8 cellular contexts compared by ENCODE assay signal in the genomic region with DNA sequence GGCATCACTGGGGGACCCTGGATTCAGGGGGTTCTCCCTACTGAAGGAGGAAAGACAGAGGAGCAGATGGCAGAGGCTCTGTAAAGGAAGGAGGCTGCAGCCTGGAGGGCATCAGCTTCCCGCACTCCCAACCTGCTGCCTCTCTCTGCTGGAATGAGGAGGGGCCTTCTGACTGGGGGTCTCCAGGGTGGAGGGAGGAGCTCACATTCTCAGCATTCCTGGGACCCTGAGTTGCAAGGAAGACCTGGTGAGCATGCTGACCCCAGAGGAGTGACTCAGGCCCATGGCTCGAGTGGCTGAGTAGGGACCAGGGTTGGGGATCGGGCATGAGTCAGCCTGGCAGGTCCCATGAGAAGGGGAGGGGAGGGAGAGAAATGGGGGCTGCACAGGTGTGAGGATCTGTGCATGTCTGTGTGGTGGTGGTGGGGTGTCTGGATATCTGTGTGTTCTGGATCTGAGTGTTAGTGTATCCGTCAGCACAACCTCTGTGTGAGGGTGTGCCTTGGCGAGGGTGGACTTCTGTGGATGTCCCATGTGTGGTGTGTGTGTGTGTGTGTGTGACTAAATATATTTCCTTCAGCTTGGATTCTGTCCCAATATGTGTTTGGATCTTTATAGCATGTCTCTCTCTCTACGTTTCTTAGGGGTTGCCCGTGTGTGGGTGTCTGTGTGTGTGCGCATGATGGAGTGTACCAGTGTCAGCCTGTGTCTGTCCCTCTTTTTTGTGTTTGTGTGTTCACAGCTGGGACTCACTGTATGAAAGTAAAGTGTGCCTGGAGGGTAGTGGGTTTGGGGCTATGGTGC. TPM values are rescaled to one million over a fixed set of nuclear protein-coding genes. Genes with fewer than 3 reads are reported as not detected.
DNase-seq lines count a peak whose midpoint lies in the region; ATAC-seq, FAIRE-seq and TF ChIP-seq lines count a peak whose summit lies in the region.

No MANE protein-coding gene starts in this region.

- POLR2A ChIA-PET in K562 (lab: Yijun Ruan, JAX) = no interaction called here
- POLR2A ChIA-PET in HepG2 (lab: Yijun Ruan, JAX) = interaction anchor here (1.0 to 4.5 kb wide), 2 partner anchors 19 to 40 kb away, joined by 3 to 104 read pairs; a partner anchor contains a TSS

- H3K36me3 ChIP-seq in left ventricle myocardium inferior (no peaks in the 10 kb centered on the region), K562 (ENCODE audit: control insufficient read depth, insufficient read depth, low read length) (no peaks in the 10 kb centered on the region), HepG2 (replicated peaks in 1 of 2; ENCODE audit: control insufficient read depth in 1 of 2, insufficient read depth in 2 of 2, low read length in 2 of 2) (no peaks in the 10 kb centered on the region)

- H3K4me3 ChIP-seq in left ventricle myocardium inferior = peak overlapping the region; percentile 11
- no peak overlapping the region for H3K4me3 ChIP-seq in K562
- H3K4me3 ChIP-seq in HepG2 (replicated peaks in 1 of 3; ENCODE audit: insufficient read depth in 1 of 3, low read depth in 2 of 3, low read length in 3 of 3) = no peak overlapping the region

- H3K9me3 ChIP-seq in left ventricle myocardium inferior (replicated peaks) (no peaks in the 10 kb centered on the region), K562 (replicated peaks; ENCODE audit: control insufficient read depth, insufficient read depth, low read depth, low read length) (no peaks in the 10 kb centered on the region), HepG2 (ENCODE audit: low read length) (no peaks in the 10 kb centered on the region)

- H3K79me2 ChIP-seq in K562 (ENCODE audit: control insufficient read depth, insufficient read depth, low read length) = no peaks in the 10 kb centered on the region
- H3K79me2 ChIP-seq in HepG2 (ENCODE audit: insufficient read depth, low read length) = no peaks in the 10 kb centered on the region

- H3K9ac ChIP-seq in K562 (ENCODE audit: insufficient read depth in 1 of 2, low read depth in 2 of 2, low read length in 2 of 2) (peak overlapping the region in 1 of 2 experiments; percentile 33; a peak in 1 of 4 replicates), HepG2 (ENCODE audit: insufficient read depth, low read depth, low read length) (no peak overlapping the region)

- intact Hi-C loops in left ventricle myocardium inferior (cut with micrococcal nuclease) (no loop called here), cardiac septum (cut with DNase I) (no loop called here), K562 (cut with micrococcal nuclease) (no loop called here), HepG2 (cut with micrococcal nuclease; ENCODE audit: unreplicated experiment) (no loop called here)

- no peaks in the 10 kb centered on the region for H4K20me1 ChIP-seq in K562 (replicated peaks; ENCODE audit: control insufficient read depth, insufficient read depth, low read length)
- no peaks in the 10 kb centered on the region for H4K20me1 ChIP-seq in HepG2 (ENCODE audit: insufficient read depth, low read length)

- H3K9me1 ChIP-seq in K562 (ENCODE audit: control insufficient read depth, insufficient read depth, low read length) = no peaks in the 10 kb centered on the region

- TF ChIP-seq EP300 in K562 (IDR thresholded peaks at IDR 0.05; ENCODE audit: low read length) (no peak), HepG2 (IDR thresholded peaks at IDR 0.05; ENCODE audit: low read depth in 2 of 2, low read length in 2 of 2) (0 out of 4 replicates have a peak, but pooled peaks of 1 of the 2 experiments have one; percentile 13), HepG2 (CRISPR knock-in tag; IDR thresholded peaks at IDR 0.05; ENCODE audit: borderline replicate concordance) (no peak)

- peaks cover 39% of the 10 kb centered on the region for H3K27me3 ChIP-seq in left ventricle myocardium inferior (ENCODE audit: low read depth)
- H3K27me3 ChIP-seq in K562 (ENCODE audit: control insufficient read depth in 2 of 2, insufficient read depth in 2 of 2, low read length in 2 of 2) = peaks cover 0 to 12% of the 10 kb centered on the region in 2 experiments; a peak in 3 of 5 replicates
- H3K27me3 ChIP-seq in HepG2 (ENCODE audit: control insufficient read depth in 1 of 2, insufficient read depth in 2 of 2, low read length in 2 of 2) = no peaks in the 10 kb centered on the region; a peak in 1 of 5 replicates

- CTCF ChIA-PET in K562 (lab: Yijun Ruan, JAX; ENCODE audit: low intra/inter-chr PET ratio) (no interaction called here), HepG2 (lab: Yijun Ruan, JAX; ENCODE audit: low intra/inter-chr PET ratio, low total read pairs) (no interaction called here)

- H3K4me1 ChIP-seq in left ventricle myocardium inferior (peaks cover 42% of the 10 kb centered on the region), K562 (replicated peaks in 1 of 2; ENCODE audit: control insufficient read depth in 2 of 2, insufficient read depth in 2 of 2, low read length in 2 of 2) (peaks cover 34 to 52% of the 10 kb centered on the region in 2 experiments), HepG2 (ENCODE audit: insufficient read depth, low read length) (peaks cover 81% of the 10 kb centered on the region)

- TF ChIP-seq CTCF in left ventricle myocardium inferior (IDR thresholded peaks at IDR 0.05; ENCODE audit: borderline replicate concordance) = no peak
- TF ChIP-seq CTCF in K562 (IDR thresholded peaks at IDR 0.05 in 2 of 3, conservative IDR thresholded peaks at IDR 0.05 in 1 of 3; ENCODE audit: insufficient read depth in 2 of 3, low read depth in 1 of 3, low read length in 3 of 3) = no peak
- no peak for TF ChIP-seq CTCF in HepG2 (CRISPR knock-in tag; IDR thresholded peaks at IDR 0.05)

- peak overlapping the region; percentile 15 for H3K27ac ChIP-seq in left ventricle myocardium inferior (replicated peaks)
- H3K27ac ChIP-seq in K562 (ENCODE audit: extremely low read depth, low read depth, low read length) = peak overlapping the region; percentile 23; the same call in 1 of the 3 replicates
- no peak overlapping the region for H3K27ac ChIP-seq in HepG2 (ENCODE audit: extremely low read length, insufficient read depth, low read length)

- FAIRE-seq in K562 (lab: Jason Lieb, UNC) (no peak), HepG2 (lab: Jason Lieb, UNC) (no peak)

- no peak for TF ChIP-seq POLR2A in K562 (conservative IDR thresholded peaks at IDR 0.05)
- TF ChIP-seq POLR2A in HepG2 (IDR thresholded peaks at IDR 0.05; ENCODE audit: insufficient read depth in 1 of 2, low read depth in 2 of 2, low read length in 2 of 2) = no peak

- WGBS in K562 (ENCODE audit: insufficient coverage, low coverage, missing lambda C conversion rate) = 49% methylated on average over 7 of the region's 8 CpGs
- 87% methylated on average over 4 of the region's 8 CpGs for WGBS in HepG2 (ENCODE audit: low lambda C conversion rate)

- H3K4me2 ChIP-seq in K562 (ENCODE audit: insufficient read depth, low read length) (no peak overlapping the region), HepG2 (ENCODE audit: low read depth, low read length) (no peak overlapping the region)

- no peak for ATAC-seq in K562
- ATAC-seq in HepG2 = no peak
- ATAC-seq in HG02852 (IDR thresholded peaks at IDR 0.05; ENCODE audit: unreplicated experiment) = no peak
- ATAC-seq in GM21786 (IDR thresholded peaks at IDR 0.05; ENCODE audit: unreplicated experiment) = no peak

- TF ChIP-seq RAD21 in K562 (CRISPR knock-in tag; conservative IDR thresholded peaks at IDR 0.05 in 1 of 2, IDR thresholded peaks at IDR 0.05 in 1 of 2) (no peak), HepG2 (CRISPR knock-in tag; IDR thresholded peaks at IDR 0.05) (no peak)

- 0 out of 2 replicates have a peak overlapping the region, but pooled peaks have one; percentile 7 for H2AFZ ChIP-seq in K562 (ENCODE audit: low read depth, low read length)
- H2AFZ ChIP-seq in HepG2 (ENCODE audit: low read length) = no peak overlapping the region

- in situ Hi-C loops in K562 (cut with MboI) = no loop called here
- in situ Hi-C loops in HepG2 (cut with HindIII; ENCODE audit: extremely low pct_ligation_motif_present, low pct_unique_long_range_greater_than_20kb) = no loop called here

- DNase-seq in left ventricle myocardium inferior = no peak
- DNase-seq in cardiac septum (ENCODE audit: low spot score) = no peak
- DNase-seq in K562 (ENCODE audit: extremely low read depth in 1 of 4, low spot score in 3 of 4) = no peak
- DNase-seq in HepG2 (ENCODE audit: low spot score) = peak; percentile 57
- DNase-seq in NCI-H1048 (lab: John Stamatoyannopoulos, UW) = no peak
- DNase-seq in SHP77 (lab: John Stamatoyannopoulos, UW) = no peak

- BruUV-seq in K562 (replicated peaks; lab: Mats Ljungman, UMichigan) (no TSS peak), HepG2 (replicated peaks; lab: Mats Ljungman, UMichigan) (no TSS peak)

RNA-seq across cellular contexts. Expression of a gene that starts 4.6 kb away (rescaled TPM):
- total RNA-seq in left ventricle myocardium inferior (13.6 TPM), cardiac septum (13.0 TPM), K562 (2014; rRNA removed) (1.6 and 2.6 TPM in 2 replicates), K562 (2014; rRNA removed; fragmentation: Illumina TruSeq; extraction: Trizol) (1.2 and 1.4 TPM in 2 replicates), K562 (2015; rRNA removed; fragmentation: Illumina TruSeq; extraction: Trizol) (0.79 and 0.80 TPM in 2 replicates), K562 (2021) (3.0 and 3.4 TPM in 2 replicates), HepG2 (2016; rRNA removed; fragmentation: Illumina TruSeq; extraction: Trizol) (0.31 and 0.71 TPM in 2 replicates)
- total RNA-seq in K562 (2011; cell fraction: chromatin; rRNA removed; ENCODE audit: low replicate concordance) = 5.6 and 26.9 TPM in 2 replicates
- 15.1 and 31.7 TPM in 2 replicates for total RNA-seq in K562 (2011; cell fraction: nucleolus; rRNA removed)
- total RNA-seq in K562 (2011; cell fraction: nucleoplasm; rRNA removed) = 14.5 and 18.9 TPM in 2 replicates
- polyA plus RNA-seq in K562 (2011; rRNA removed) (6.0 and 6.6 TPM in 2 replicates), K562 (2014; fragmentation: Illumina TruSeq; extraction: Trizol) (1.6 and 2.0 TPM in 2 replicates), K562 (2014; fragmentation: Nextera tagmentation; extraction: Ambion mirVana) (1 to 10 TPM; 1.9 to 2.0 TPM), K562 (2014; rRNA removed) (1.1 and 1.2 TPM in 2 replicates), HepG2 (2011; rRNA removed) (5.7 and 5.9 TPM in 2 replicates)
- polyA plus RNA-seq in K562 (2011; cell fraction: cytosol; rRNA removed) = 5.2 and 17.6 TPM in 2 replicates
- 3.2 and 12.0 TPM in 2 replicates for polyA plus RNA-seq in K562 (2011; cell fraction: nucleus; rRNA removed)
- polyA plus RNA-seq in K562 (2012) = 1.4 and 3.0 TPM in 2 replicates
- polyA minus RNA-seq in K562 (2011; rRNA and poly(A)+ RNA removed) = 20.1 and 36.0 TPM in 2 replicates
- polyA minus RNA-seq in K562 (2011; cell fraction: cytosol; rRNA and poly(A)+ RNA removed) = 21.2 and 32.5 TPM in 2 replicates
- polyA minus RNA-seq in K562 (2011; cell fraction: nucleus; rRNA and poly(A)+ RNA removed) = 4.9 and 8.2 TPM in 2 replicates
- 0.18 and 0.20 TPM in 2 replicates for total RNA-seq in HepG2 (2016; cell fraction: cytosol; rRNA removed; fragmentation: Illumina TruSeq; extraction: Trizol; ENCODE audit: low read depth)
- total RNA-seq in HepG2 (2016; cell fraction: insoluble cytoplasmic fraction; rRNA removed; fragmentation: Illumina TruSeq; extraction: Trizol) = 0.54 and 0.67 TPM in 2 replicates
- total RNA-seq in HepG2 (2016; cell fraction: membrane; rRNA removed; fragmentation: Illumina TruSeq; extraction: Trizol) = 0.59 and 0.79 TPM in 2 replicates
- total RNA-seq in HepG2 (2016; cell fraction: nucleus; rRNA removed; fragmentation: Illumina TruSeq; extraction: Trizol) = 1.1 and 1.8 TPM in 2 replicates
- polyA plus RNA-seq in HepG2 (2011; cell fraction: cytosol; rRNA removed) = 4.3 and 4.8 TPM in 2 replicates
- 5.2 and 8.0 TPM in 2 replicates for polyA plus RNA-seq in HepG2 (2011; cell fraction: nucleus; rRNA removed)
- 2.9 and 4.5 TPM in 2 replicates for polyA plus RNA-seq in HepG2 (2012)
- polyA plus RNA-seq in HepG2 (2016; cell fraction: cytosol; fragmentation: Illumina TruSeq; extraction: Trizol; ENCODE audit: low read depth) = 0.09 and 0.10 TPM in 2 replicates
- 0.39 and 0.46 TPM in 2 replicates for polyA plus RNA-seq in HepG2 (2016; cell fraction: insoluble cytoplasmic fraction; fragmentation: Illumina TruSeq; extraction: Trizol; ENCODE audit: low read depth)
- polyA plus RNA-seq in HepG2 (2016; cell fraction: membrane; fragmentation: Illumina TruSeq; extraction: Trizol; ENCODE audit: low read depth) = 0.32 and 0.35 TPM in 2 replicates
- polyA plus RNA-seq in HepG2 (2016; cell fraction: nucleus; fragmentation: Illumina TruSeq; extraction: Trizol; ENCODE audit: insufficient read depth, low read depth) = 1.3 and 1.4 TPM in 2 replicates
- 26.1 and 95.6 TPM in 2 replicates for polyA minus RNA-seq in HepG2 (2011; rRNA and poly(A)+ RNA removed; ENCODE audit: low replicate concordance)
- polyA minus RNA-seq in HepG2 (2011; cell fraction: cytosol; rRNA and poly(A)+ RNA removed) = 11.6 and 12.8 TPM in 2 replicates
- polyA minus RNA-seq in HepG2 (2011; cell fraction: nucleus; rRNA and poly(A)+ RNA removed) = 5.0 and 5.1 TPM in 2 replicates

RNA-seq across cellular contexts. Expression of a gene that starts 30.6 kb away (rescaled TPM):
- total RNA-seq in left ventricle myocardium inferior = 0.44 TPM
- total RNA-seq in cardiac septum = 0.48 TPM
- total RNA-seq in K562 (2011; cell fraction: chromatin; rRNA removed; ENCODE audit: low replicate concordance) = 0.90 and 1.3 TPM in 2 replicates
- total RNA-seq in K562 (2011; cell fraction: nucleolus; rRNA removed) = 2.0 TPM in 2 replicates
- total RNA-seq in K562 (2011; cell fraction: nucleoplasm; rRNA removed) = 1.0 and 1.5 TPM in 2 replicates
- total RNA-seq in K562 (2014; rRNA removed) = 0.41 and 2.7 TPM in 2 replicates
- total RNA-seq in K562 (2014; rRNA removed; fragmentation: Illumina TruSeq; extraction: Trizol) = 0.13 and 0.18 TPM in 2 replicates
- 0.07 and 0.15 TPM in 2 replicates for total RNA-seq in K562 (2015; rRNA removed; fragmentation: Illumina TruSeq; extraction: Trizol)
- total RNA-seq in K562 (2021) = 1.9 and 2.6 TPM in 2 replicates
- polyA plus RNA-seq in K562 (2011; rRNA removed) = 0.46 and 0.60 TPM in 2 replicates
- 0.37 and 0.95 TPM in 2 replicates for polyA plus RNA-seq in K562 (2011; cell fraction: cytosol; rRNA removed)
- 0.97 and 4.3 TPM in 2 replicates for polyA plus RNA-seq in K562 (2011; cell fraction: nucleus; rRNA removed)
- polyA plus RNA-seq in K562 (2012) = 1.1 and 2.8 TPM in 2 replicates
- polyA plus RNA-seq in K562 (2014; fragmentation: Illumina TruSeq; extraction: Trizol) = 0.71 and 0.79 TPM in 2 replicates
- under 1 TPM; 0.13 to 0.20 TPM for polyA plus RNA-seq in K562 (2014; fragmentation: Nextera tagmentation; extraction: Ambion mirVana)
- polyA plus RNA-seq in K562 (2014; rRNA removed) = 0.48 and 0.77 TPM in 2 replicates
- 0.33 and 0.42 TPM in 2 replicates for polyA minus RNA-seq in K562 (2011; rRNA and poly(A)+ RNA removed)
- polyA minus RNA-seq in K562 (2011; cell fraction: cytosol; rRNA and poly(A)+ RNA removed) = 0.76 and 1.5 TPM in 2 replicates
- polyA minus RNA-seq in K562 (2011; cell fraction: nucleus; rRNA and poly(A)+ RNA removed) = 0.22 and 0.27 TPM in 2 replicates
- total RNA-seq in HepG2 (2016; rRNA removed; fragmentation: Illumina TruSeq; extraction: Trizol) = 0.09 TPM in 1 of 2 replicates, not detected in the other
- total RNA-seq in HepG2 (2016; cell fraction: cytosol; rRNA removed; fragmentation: Illumina TruSeq; extraction: Trizol; ENCODE audit: low read depth) = not detected in 2 replicates
- total RNA-seq in HepG2 (2016; cell fraction: insoluble cytoplasmic fraction; rRNA removed; fragmentation: Illumina TruSeq; extraction: Trizol) = 0.07 and 0.26 TPM in 2 replicates
- 0.07 and 0.15 TPM in 2 replicates for total RNA-seq in HepG2 (2016; cell fraction: membrane; rRNA removed; fragmentation: Illumina TruSeq; extraction: Trizol)
- total RNA-seq in HepG2 (2016; cell fraction: nucleus; rRNA removed; fragmentation: Illumina TruSeq; extraction: Trizol) = 0.28 TPM in 1 of 2 replicates, not detected in the other
- polyA plus RNA-seq in HepG2 (2011; rRNA removed) = 1.8 and 2.1 TPM in 2 replicates
- 0.87 and 1.2 TPM in 2 replicates for polyA plus RNA-seq in HepG2 (2011; cell fraction: cytosol; rRNA removed)
- 4.2 and 4.4 TPM in 2 replicates for polyA plus RNA-seq in HepG2 (2011; cell fraction: nucleus; rRNA removed)
- polyA plus RNA-seq in HepG2 (2012) = 4.6 and 5.8 TPM in 2 replicates
- polyA plus RNA-seq in HepG2 (2016; cell fraction: cytosol; fragmentation: Illumina TruSeq; extraction: Trizol; ENCODE audit: low read depth) = 0.11 and 0.12 TPM in 2 replicates
- polyA plus RNA-seq in HepG2 (2016; cell fraction: insoluble cytoplasmic fraction; fragmentation: Illumina TruSeq; extraction: Trizol; ENCODE audit: low read depth) = 0.19 and 0.38 TPM in 2 replicates
- 0.11 and 0.19 TPM in 2 replicates for polyA plus RNA-seq in HepG2 (2016; cell fraction: membrane; fragmentation: Illumina TruSeq; extraction: Trizol; ENCODE audit: low read depth)
- polyA plus RNA-seq in HepG2 (2016; cell fraction: nucleus; fragmentation: Illumina TruSeq; extraction: Trizol; ENCODE audit: insufficient read depth, low read depth) = 0.79 and 0.81 TPM in 2 replicates
- polyA minus RNA-seq in HepG2 (2011; rRNA and poly(A)+ RNA removed; ENCODE audit: low replicate concordance) = 1.1 and 2.5 TPM in 2 replicates
- polyA minus RNA-seq in HepG2 (2011; cell fraction: cytosol; rRNA and poly(A)+ RNA removed) = 2.8 and 4.8 TPM in 2 replicates
- polyA minus RNA-seq in HepG2 (2011; cell fraction: nucleus; rRNA and poly(A)+ RNA removed) = 1.1 and 1.3 TPM in 2 replicates

RNA-seq across cellular contexts. Expression of a gene that starts 40.5 kb away (rescaled TPM):
- total RNA-seq in left ventricle myocardium inferior (103 TPM), cardiac septum (109 TPM), K562 (2014; rRNA removed) (85.0 and 99.3 TPM in 2 replicates), K562 (2014; rRNA removed; fragmentation: Illumina TruSeq; extraction: Trizol) (69.9 and 78.2 TPM in 2 replicates), K562 (2015; rRNA removed; fragmentation: Illumina TruSeq; extraction: Trizol) (85.9 and 88.7 TPM in 2 replicates), K562 (2021) (196 and 211 TPM in 2 replicates), HepG2 (2016; rRNA removed; fragmentation: Illumina TruSeq; extraction: Trizol) (81.7 and 88.8 TPM in 2 replicates)
- 232 and 237 TPM in 2 replicates for total RNA-seq in K562 (2011; cell fraction: chromatin; rRNA removed; ENCODE audit: low replicate concordance)
- total RNA-seq in K562 (2011; cell fraction: nucleolus; rRNA removed) = 95.1 and 105 TPM in 2 replicates
- 117 and 149 TPM in 2 replicates for total RNA-seq in K562 (2011; cell fraction: nucleoplasm; rRNA removed)
- polyA plus RNA-seq in K562 (2011; rRNA removed) (39.2 and 59.3 TPM in 2 replicates), K562 (2014; fragmentation: Illumina TruSeq; extraction: Trizol) (138 and 160 TPM in 2 replicates), K562 (2014; fragmentation: Nextera tagmentation; extraction: Ambion mirVana) (1 to 10 TPM; 7.3 to 9.4 TPM), K562 (2014; rRNA removed) (93.8 and 107 TPM in 2 replicates), HepG2 (2011; rRNA removed) (29.7 and 30.9 TPM in 2 replicates)
- polyA plus RNA-seq in K562 (2011; cell fraction: cytosol; rRNA removed) = 36.1 and 60.0 TPM in 2 replicates
- polyA plus RNA-seq in K562 (2011; cell fraction: nucleus; rRNA removed) = 43.7 and 55.9 TPM in 2 replicates
- polyA plus RNA-seq in K562 (2012) = 121 and 132 TPM in 2 replicates
- polyA minus RNA-seq in K562 (2011; rRNA and poly(A)+ RNA removed) = 53.3 and 64.4 TPM in 2 replicates
- polyA minus RNA-seq in K562 (2011; cell fraction: cytosol; rRNA and poly(A)+ RNA removed) = 50.4 and 56.1 TPM in 2 replicates
- polyA minus RNA-seq in K562 (2011; cell fraction: nucleus; rRNA and poly(A)+ RNA removed) = 40.3 and 68.6 TPM in 2 replicates
- 30.9 and 33.3 TPM in 2 replicates for total RNA-seq in HepG2 (2016; cell fraction: cytosol; rRNA removed; fragmentation: Illumina TruSeq; extraction: Trizol; ENCODE audit: low read depth)
- 77.3 and 84.2 TPM in 2 replicates for total RNA-seq in HepG2 (2016; cell fraction: insoluble cytoplasmic fraction; rRNA removed; fragmentation: Illumina TruSeq; extraction: Trizol)
- total RNA-seq in HepG2 (2016; cell fraction: membrane; rRNA removed; fragmentation: Illumina TruSeq; extraction: Trizol) = 78.7 and 78.8 TPM in 2 replicates
- total RNA-seq in HepG2 (2016; cell fraction: nucleus; rRNA removed; fragmentation: Illumina TruSeq; extraction: Trizol) = 62.2 and 71.6 TPM in 2 replicates
- polyA plus RNA-seq in HepG2 (2011; cell fraction: cytosol; rRNA removed) = 16.7 and 21.1 TPM in 2 replicates
- polyA plus RNA-seq in HepG2 (2011; cell fraction: nucleus; rRNA removed) = 36.0 and 41.1 TPM in 2 replicates
- 62.3 and 78.5 TPM in 2 replicates for polyA plus RNA-seq in HepG2 (2012)
- 43.7 and 48.0 TPM in 2 replicates for polyA plus RNA-seq in HepG2 (2016; cell fraction: cytosol; fragmentation: Illumina TruSeq; extraction: Trizol; ENCODE audit: low read depth)
- 126 and 151 TPM in 2 replicates for polyA plus RNA-seq in HepG2 (2016; cell fraction: insoluble cytoplasmic fraction; fragmentation: Illumina TruSeq; extraction: Trizol; ENCODE audit: low read depth)
- 99.0 and 109 TPM in 2 replicates for polyA plus RNA-seq in HepG2 (2016; cell fraction: membrane; fragmentation: Illumina TruSeq; extraction: Trizol; ENCODE audit: low read depth)
- 102 and 113 TPM in 2 replicates for polyA plus RNA-seq in HepG2 (2016; cell fraction: nucleus; fragmentation: Illumina TruSeq; extraction: Trizol; ENCODE audit: insufficient read depth, low read depth)
- 47.6 and 50.7 TPM in 2 replicates for polyA minus RNA-seq in HepG2 (2011; rRNA and poly(A)+ RNA removed; ENCODE audit: low replicate concordance)
- polyA minus RNA-seq in HepG2 (2011; cell fraction: cytosol; rRNA and poly(A)+ RNA removed) = 23.6 and 33.9 TPM in 2 replicates
- 61.9 and 71.0 TPM in 2 replicates for polyA minus RNA-seq in HepG2 (2011; cell fraction: nucleus; rRNA and poly(A)+ RNA removed)
